ENCODE assay signal across 1 cellular context in the genomic region with DNA sequence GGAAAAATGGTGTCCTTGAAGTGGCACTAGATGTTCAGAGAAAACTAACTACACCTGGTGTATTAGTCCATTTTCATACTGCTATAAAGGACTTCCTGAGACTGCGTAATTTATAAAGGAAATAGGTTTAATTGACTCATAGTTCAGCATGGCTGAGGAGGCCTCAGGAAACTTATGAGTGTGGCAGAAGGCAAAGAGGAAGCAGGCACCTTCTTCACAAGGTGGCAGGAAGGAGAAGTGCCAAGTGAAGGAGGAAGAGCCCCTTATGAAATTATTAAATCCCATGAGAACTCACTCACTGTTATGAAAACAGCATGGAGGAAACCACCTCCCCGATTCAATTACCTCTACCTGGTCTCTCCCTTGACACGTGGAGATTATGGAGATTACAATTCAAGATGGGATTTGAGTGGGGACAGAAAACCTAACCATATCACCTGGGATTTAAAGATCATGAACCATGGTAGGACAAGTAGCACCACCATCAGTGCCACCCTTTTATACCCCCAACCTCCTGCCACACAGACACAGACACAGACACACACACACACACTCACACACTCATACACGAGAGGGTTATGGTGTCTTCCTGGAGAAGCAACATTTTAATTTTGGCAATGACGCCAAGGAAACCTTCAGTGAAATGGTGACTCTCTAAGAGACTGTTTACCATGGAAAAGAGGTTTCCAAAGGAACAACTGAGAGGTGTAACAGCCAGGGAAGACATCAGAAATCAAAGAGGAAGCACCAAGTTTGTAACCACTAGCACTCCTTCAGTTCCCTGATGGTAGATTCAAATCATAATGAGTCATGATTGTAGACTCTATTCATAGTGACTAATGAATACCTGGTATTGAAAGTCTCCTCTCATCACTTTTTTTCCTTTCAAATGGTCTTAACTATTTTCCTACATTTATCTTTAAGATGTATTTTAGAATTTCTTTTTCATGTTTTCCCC.
TF ChIP-seq lines count a peak whose summit lies in the region.

No MANE protein-coding gene starts in this region.

TF ChIP-seq in K562, 482 proteins besides CTCF, POLR2A, EP300 and RAD21 (continued from another document):
- TF ChIP-seq, protein P1, sequence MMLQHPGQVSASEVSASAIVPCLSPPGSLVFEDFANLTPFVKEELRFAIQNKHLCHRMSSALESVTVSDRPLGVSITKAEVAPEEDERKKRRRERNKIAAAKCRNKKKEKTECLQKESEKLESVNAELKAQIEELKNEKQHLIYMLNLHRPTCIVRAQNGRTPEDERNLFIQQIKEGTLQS (IDR thresholded peaks at IDR 0.05): peak; percentile 75
- TF ChIP-seq, protein P1 (CRISPR knock-in tag; conservative IDR thresholded peaks at IDR 0.05): no peak
- peak; percentile 27; the same call in 1 of the 2 replicates for TF ChIP-seq POLR2G (IDR thresholded peaks at IDR 0.05; ENCODE audit: low read depth, low read length)
- peak; percentile 22; the same call in 1 of the 2 replicates for TF ChIP-seq MAFK (IDR thresholded peaks at IDR 0.05; ENCODE audit: low read length)
- TF ChIP-seq RBM22 (IDR thresholded peaks at IDR 0.05; ENCODE audit: low read depth, low read length, poor library complexity, severe bottlenecking): peak; percentile 91
- peak; percentile 79 for TF ChIP-seq POLR2B (IDR thresholded peaks at IDR 0.05; ENCODE audit: low read depth, partially characterized antibody)
- TF ChIP-seq ARID1B (IDR thresholded peaks at IDR 0.05): peak; percentile 32; the same call in 1 of the 2 replicates
- no peak for TF ChIP-seq ZNF444 (CRISPR knock-in tag; IDR thresholded peaks at IDR 0.05)
- TF ChIP-seq ZNF695 (CRISPR knock-in tag; IDR thresholded peaks at IDR 0.05): no peak
- 0 out of 2 replicates have a peak, but pooled peaks have one; percentile 24 for TF ChIP-seq SMARCA4 (IDR thresholded peaks at IDR 0.05)
